16 cellular contexts compared by ENCODE assay signal in genomic region chr20:24465730-24466129, GRCh38. TPM values are rescaled to one million over a fixed set of nuclear protein-coding genes. Genes with fewer than 3 reads are reported as not detected.
A peak's percentile ranks its signal among the peaks of the same experiment; 100 is the strongest.
DNase-seq lines count a peak whose midpoint lies in the region; ATAC-seq and TF ChIP-seq lines count a peak whose summit lies in the region.
"Had no signal": no experiment of that assay in that cellular context is flagged by ENCODE, and none has a peak within 500 bp of the region (broad histone marks: within the 10 kb centered on the region; RNA-seq: fewer than 3 reads in every experiment).

No MANE protein-coding gene starts in this region.

- DNase-seq in BJ (ENCODE audit: low read depth) (peak; percentile 16), WERI-Rb-1 (peak; percentile 48), glomerular visceral epithelial cell (ENCODE audit: extremely low spot score) (peak; percentile 16), occipital lobe (lab: John Stamatoyannopoulos, UW) (peak; percentile 67), amniotic stem cell (lab: John Stamatoyannopoulos, UW) (no peak), cerebellar nuclear complex (lab: John Stamatoyannopoulos, UW) (no peak), NCI-H2196 (lab: John Stamatoyannopoulos, UW; ENCODE audit: unreplicated experiment) (no peak)
- DNase-seq: left colon; NCI-H526 treated with DMSO at 0.1 percent for 48 hours; stimulated activated CD4-positive, alpha-beta T cell treated with anti-CD3 and anti-CD28 coated beads, Interleukin-15, amount 100 ng/mL, for 24 hours; stimulated activated CD8-positive, alpha-beta memory T cell treated with anti-CD3 and anti-CD28 coated beads, Interleukin-4, amount 100 ng/mL, for 48 hours had no signal

- H3K36me3 ChIP-seq in BJ (ENCODE audit: control insufficient read depth, insufficient read depth, low read length) (no peaks in the 10 kb centered on the region), WERI-Rb-1 (peaks cover 3% of the 10 kb centered on the region; the same call in 1 of the 2 replicates)
- H3K36me3 ChIP-seq: BLaER1 treated with 17β-estradiol and CSF1 and Interleukin-3, amounts not matched to agents 10 nM and 100 nM; esophagus muscularis mucosa; neural progenitor cell had no signal

- POLR2A ChIA-PET in BJ (lab: Charles Lee): no interaction called here

- TF ChIP-seq CTCF in BJ (IDR thresholded peaks at IDR 0.05; ENCODE audit: insufficient read depth, low read depth, low read length): no peak
- no peak for TF ChIP-seq CTCF in WERI-Rb-1 (IDR thresholded peaks at IDR 0.05; ENCODE audit: low read depth, low read length)

- CTCF ChIA-PET in BJ (lab: Yijun Ruan, JAX): no interaction called here

- H3K27ac ChIP-seq in WERI-Rb-1: no peak overlapping the region
- H3K27ac ChIP-seq: BLaER1 treated with 17β-estradiol and CSF1 and Interleukin-3, amounts not matched to agents 10 nM and 100 nM; esophagus muscularis mucosa; neural progenitor cell had no signal

- no peak overlapping the region for H3K4me3 ChIP-seq in BJ (ENCODE audit: low read depth, low read length)
- no peak overlapping the region for H3K4me3 ChIP-seq in WERI-Rb-1 (ENCODE audit: low read depth, low read length)
- H3K4me3 ChIP-seq: BLaER1 treated with 17β-estradiol and CSF1 and Interleukin-3, amounts not matched to agents 10 nM and 100 nM; esophagus muscularis mucosa; neural progenitor cell had no signal

- H3K27me3 ChIP-seq in BJ (ENCODE audit: control insufficient read depth, insufficient read depth, low read length) (peaks cover 5% of the 10 kb centered on the region), WERI-Rb-1 (ENCODE audit: insufficient read depth, low read depth, severe bottlenecking) (no peaks in the 10 kb centered on the region)

- no peak for ATAC-seq in HG03342 (IDR thresholded peaks at IDR 0.05; ENCODE audit: unreplicated experiment)
- ATAC-seq: activated CD4-positive, CD25-positive, alpha-beta regulatory T cell treated with anti-CD3 and anti-CD28 coated beads, Interleukin-2, amount 50 U/mL, for 24 hours; left colon had no signal

- no peaks in the 10 kb centered on the region for H3K9me3 ChIP-seq in WERI-Rb-1 (ENCODE audit: severe bottlenecking)
- H3K9me3 ChIP-seq: esophagus muscularis mucosa had no signal

RNA-seq across cellular contexts. Expression of gene SYNDIG1, which starts 3.7 kb away (rescaled TPM):
- 1.0 and 1.7 TPM in 2 replicates for polyA plus RNA-seq in BJ (2011; rRNA removed)
- polyA minus RNA-seq in BJ (2011; rRNA and poly(A)+ RNA removed): 0.57 and 2.7 TPM in 2 replicates
- 32.6 TPM for total RNA-seq in occipital lobe
- total RNA-seq: esophagus muscularis mucosa had no signal

Comparison
In these comparisons a context has a peak if more than half of its experiments do, and no peak if none do; other contexts are left out.
1. DNase-seq: peak in BJ (single experiment), WERI-Rb-1 (single experiment), glomerular visceral epithelial cell (single experiment) and occipital lobe (single experiment); none in amniotic stem cell (single experiment), cerebellar nuclear complex (0 of 2) and NCI-H2196 (single experiment).